10 cellular contexts compared by ENCODE assay signal in the genomic region with DNA sequence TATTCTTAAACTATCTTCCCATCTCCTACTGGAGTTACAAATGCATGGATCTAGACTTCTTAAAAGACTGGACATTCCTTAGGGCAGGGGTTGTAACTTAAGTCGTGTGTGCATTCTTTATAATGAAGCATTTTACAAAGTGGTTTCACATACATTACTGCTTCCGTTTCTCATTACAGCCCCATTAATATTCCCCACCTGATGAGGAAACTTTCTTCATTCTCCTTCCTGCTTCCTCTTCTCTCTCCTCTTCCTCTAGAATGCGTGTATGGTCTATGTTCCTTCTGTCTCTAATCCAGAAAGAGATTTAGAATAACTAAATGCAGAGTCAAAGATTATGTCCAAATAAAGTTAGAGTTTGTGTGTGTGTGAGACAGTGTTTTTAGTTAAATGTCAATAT. TPM values are rescaled to one million over a fixed set of nuclear protein-coding genes. Genes with fewer than 3 reads are reported as not detected.
DNase-seq lines count a peak whose midpoint lies in the region; ATAC-seq and TF ChIP-seq lines count a peak whose summit lies in the region.
"Had no signal": no experiment of that assay in that cellular context is flagged by ENCODE, and none has a peak within 500 bp of the region (broad histone marks: within the 10 kb centered on the region; RNA-seq: fewer than 3 reads in every experiment).

No MANE protein-coding gene starts in this region.

- 53 to 78% (median 63%) methylated on average over 3 of the region's 3 CpGs for WGBS in adrenal gland, 4 donors

- H3K27ac ChIP-seq in adrenal gland = peak overlapping the region in 4 of 5 donors; percentile 92 to 97 (median 96)

- H3K4me1 ChIP-seq in adrenal gland (replicated peaks in 1 of 2) = peaks cover 15 to 54% of the 10 kb centered on the region in 2 donors

- H3K9me3 Mint-ChIP-seq in IgD-negative memory B cell = no peaks in the 10 kb centered on the region
- H3K9me3 Mint-ChIP-seq in naive thymus-derived CD8-positive, alpha-beta T cell = no peaks in the 10 kb centered on the region

- H3K4me3 ChIP-seq in adrenal gland = no peak overlapping the region
- H3K4me3 ChIP-seq in foreskin fibroblast (ENCODE audit: low read depth in 1 of 2, low read length in 2 of 2) = no peak overlapping the region

- no peak for TF ChIP-seq POLR2A in adrenal gland (IDR thresholded peaks at IDR 0.05)

- H3K4me3 Mint-ChIP-seq in IgD-negative memory B cell = peak overlapping the region in 3 of 4 donors; percentile 98
- H3K4me3 Mint-ChIP-seq in naive thymus-derived CD8-positive, alpha-beta T cell = peak overlapping the region; percentile 48 to 100 (median 94)

- POLR2A ChIA-PET in naive thymus-derived CD8-positive, alpha-beta T cell (lab: Charles Lee) = interaction anchor here (0.7 to 15.8 kb wide), 10 partner anchors 10 to 347 kb away, joined by 3 to 246 read pairs (median 6); partner anchors contain the start of genes MFSD2A, RLF and ZMPSTE24

- ATAC-seq in naive thymus-derived CD8-positive, alpha-beta T cell = no peak
- ATAC-seq in GM21447 (IDR thresholded peaks at IDR 0.05; ENCODE audit: unreplicated experiment) (no peak), GM21360 (IDR thresholded peaks at IDR 0.05; ENCODE audit: unreplicated experiment) (no peak)

- H3K36me3 ChIP-seq in adrenal gland (replicated peaks in 1 of 2) = peaks cover 0 to 3% of the 10 kb centered on the region in 2 donors

- H3K9me3 ChIP-seq in adrenal gland (replicated peaks in 1 of 3) = no peaks in the 10 kb centered on the region
- H3K9me3 ChIP-seq: HAP-1 had no signal

- no peaks in the 10 kb centered on the region for H3K27me3 Mint-ChIP-seq in IgD-negative memory B cell
- no peaks in the 10 kb centered on the region for H3K27me3 Mint-ChIP-seq in naive thymus-derived CD8-positive, alpha-beta T cell

- no peaks in the 10 kb centered on the region for H3K27me3 ChIP-seq in adrenal gland

- intact Hi-C loops in adrenal gland (cut with DNase I) = no loop called here

- peaks cover 37 to 51% (median 44%) of the 10 kb centered on the region in 3 donors for H3K4me1 Mint-ChIP-seq in IgD-negative memory B cell
- peaks cover 39 to 84% (median 72%) of the 10 kb centered on the region in 4 donors for H3K4me1 Mint-ChIP-seq in naive thymus-derived CD8-positive, alpha-beta T cell

- DNase-seq in AML-193 (lab: John Stamatoyannopoulos, UW) = peak; percentile 18 to 25
- no peak for DNase-seq in adrenal gland
- DNase-seq in naive thymus-derived CD8-positive, alpha-beta T cell = no peak
- no peak for DNase-seq in NCI-H526 (lab: John Stamatoyannopoulos, UW)
- DNase-seq in foreskin fibroblast = no peak
- DNase-seq: WERI-Rb-1 had no signal

- H3K36me3 Mint-ChIP-seq in IgD-negative memory B cell = peaks cover 2% of the 10 kb centered on the region
- H3K36me3 Mint-ChIP-seq in naive thymus-derived CD8-positive, alpha-beta T cell = peaks cover 10 to 23% (median 12%) of the 10 kb centered on the region in 3 donors

- peak overlapping the region; percentile 96 to 99 (median 99) for H3K27ac Mint-ChIP-seq in IgD-negative memory B cell
- H3K27ac Mint-ChIP-seq in naive thymus-derived CD8-positive, alpha-beta T cell = peak overlapping the region; percentile 78 to 99 (median 94)

- no peak for TF ChIP-seq CTCF in adrenal gland (IDR thresholded peaks at IDR 0.05)
- no peak for TF ChIP-seq CTCF in foreskin fibroblast (IDR thresholded peaks at IDR 0.05; ENCODE audit: low read depth, low read length)

RNA-seq across cellular contexts. Expression of gene CAP1, which starts 1.8 kb away (rescaled TPM):
- 424 TPM for polyA plus RNA-seq in IgD-negative memory B cell
- 100 to 1,000 TPM; 167 to 304 (median 217) TPM for total RNA-seq in adrenal gland
- 100 to 1,000 TPM in 1 of 3 donors, 10 to 100 TPM in 2; 59.9 to 234 (median 62.5) TPM for polyA plus RNA-seq in adrenal gland
- total RNA-seq in naive thymus-derived CD8-positive, alpha-beta T cell = 100 to 1,000 TPM; 313 to 314 TPM
- polyA plus RNA-seq in naive thymus-derived CD8-positive, alpha-beta T cell = 100 to 1,000 TPM; 610 to 675 (median 672) TPM

RNA-seq across cellular contexts. Expression of gene PPT1, which starts 58.4 kb away (rescaled TPM):
- 107 TPM for polyA plus RNA-seq in IgD-negative memory B cell
- total RNA-seq in adrenal gland = 100 to 1,000 TPM in 2 of 8 donors, 10 to 100 TPM in 6; 72.1 to 112 (median 80.8) TPM
- polyA plus RNA-seq in adrenal gland = 100 to 1,000 TPM in 1 of 3 donors, 10 to 100 TPM in 2; 55.3 to 136 (median 59.4) TPM
- total RNA-seq in naive thymus-derived CD8-positive, alpha-beta T cell = 10 to 100 TPM; 70.9 to 72.9 TPM
- 100 to 1,000 TPM; 236 to 267 (median 237) TPM for polyA plus RNA-seq in naive thymus-derived CD8-positive, alpha-beta T cell

Comparison
In these comparisons a context has a peak if more than half of its experiments do, and no peak if none do; other contexts are left out.
1. DNase-seq: peak in AML-193 (2 of 2); none in adrenal gland (0 of 7), naive thymus-derived CD8-positive, alpha-beta T cell (0 of 10), NCI-H526 (0 of 2) and foreskin fibroblast (0 of 2).